1 cellular context compared by ENCODE assay signal in genomic region chr9:86282979-86283535, GRCh38.
A peak's percentile ranks its signal among the peaks of the same experiment; 100 is the strongest.
TF ChIP-seq lines count a peak whose summit lies in the region.

No MANE protein-coding gene starts in this region.

TF ChIP-seq in HEK293, 187 proteins besides CTCF, POLR2A, EP300 and RAD21 (continued from another document and continues in another):
- no peak for TF ChIP-seq PRDM2 (tag by site-specific recombination; IDR thresholded peaks at IDR 0.05; ENCODE audit: borderline replicate concordance)
- TF ChIP-seq ZNF311 (tag by site-specific recombination; IDR thresholded peaks at IDR 0.05; ENCODE audit: borderline replicate concordance) = no peak
- TF ChIP-seq ZXDB (tag by site-specific recombination; IDR thresholded peaks at IDR 0.05) = peak; percentile 16; the same call in 1 of the 2 replicates
- no peak for TF ChIP-seq ZNF488 (tag by site-specific recombination; IDR thresholded peaks at IDR 0.05)
- no peak for TF ChIP-seq WT1 (tag by site-specific recombination; IDR thresholded peaks at IDR 0.05)
- no peak for TF ChIP-seq ZNF398 (tag by site-specific recombination; IDR thresholded peaks at IDR 0.05)
- no peak for TF ChIP-seq ZNF610 (tag by site-specific recombination; IDR thresholded peaks at IDR 0.05; ENCODE audit: borderline replicate concordance)
- no peak for TF ChIP-seq ZNF621 (tag by site-specific recombination; IDR thresholded peaks at IDR 0.05)
- TF ChIP-seq ZNF138 (tag by site-specific recombination; IDR thresholded peaks at IDR 0.05; ENCODE audit: borderline replicate concordance) = no peak
- TF ChIP-seq, protein P1, sequence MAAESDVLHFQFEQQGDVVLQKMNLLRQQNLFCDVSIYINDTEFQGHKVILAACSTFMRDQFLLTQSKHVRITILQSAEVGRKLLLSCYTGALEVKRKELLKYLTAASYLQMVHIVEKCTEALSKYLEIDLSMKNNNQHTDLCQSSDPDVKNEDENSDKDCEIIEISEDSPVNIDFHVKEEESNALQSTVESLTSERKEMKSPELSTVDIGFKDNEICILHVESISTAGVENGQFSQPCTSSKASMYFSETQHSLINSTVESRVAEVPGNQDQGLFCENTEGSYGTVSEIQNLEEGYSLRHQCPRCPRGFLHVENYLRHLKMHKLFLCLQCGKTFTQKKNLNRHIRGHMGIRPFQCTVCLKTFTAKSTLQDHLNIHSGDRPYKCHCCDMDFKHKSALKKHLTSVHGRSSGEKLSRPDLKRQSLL (tag by site-specific recombination; IDR thresholded peaks at IDR 0.05) = no peak
- TF ChIP-seq SCRT2 (tag by site-specific recombination; IDR thresholded peaks at IDR 0.05) = peak; percentile 54
- TF ChIP-seq ZIC2 (tag by site-specific recombination; IDR thresholded peaks at IDR 0.05) = 0 out of 2 replicates have a peak, but pooled peaks have one; percentile 12
- TF ChIP-seq ZNF169 (tag by site-specific recombination; IDR thresholded peaks at IDR 0.05) = no peak
- TF ChIP-seq, protein P2, sequence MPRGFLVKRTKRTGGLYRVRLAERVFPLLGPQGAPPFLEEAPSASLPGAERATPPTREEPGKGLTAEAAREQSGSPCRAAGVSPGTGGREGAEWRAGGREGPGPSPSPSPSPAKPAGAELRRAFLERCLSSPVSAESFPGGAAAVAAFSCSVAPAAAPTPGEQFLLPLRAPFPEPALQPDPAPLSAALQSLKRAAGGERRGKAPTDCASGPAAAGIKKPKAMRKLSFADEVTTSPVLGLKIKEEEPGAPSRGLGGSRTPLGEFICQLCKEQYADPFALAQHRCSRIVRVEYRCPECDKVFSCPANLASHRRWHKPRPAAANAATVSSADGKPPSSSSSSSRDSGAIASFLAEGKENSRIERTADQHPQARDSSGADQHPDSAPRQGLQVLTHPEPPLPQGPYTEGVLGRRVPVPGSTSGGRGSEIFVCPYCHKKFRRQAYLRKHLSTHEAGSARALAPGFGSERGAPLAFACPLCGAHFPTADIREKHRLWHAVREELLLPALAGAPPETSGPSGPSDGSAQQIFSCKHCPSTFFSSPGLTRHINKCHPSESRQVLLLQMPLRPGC (tag by site-specific recombination; IDR thresholded peaks at IDR 0.05) = no peak
- TF ChIP-seq, protein P3, sequence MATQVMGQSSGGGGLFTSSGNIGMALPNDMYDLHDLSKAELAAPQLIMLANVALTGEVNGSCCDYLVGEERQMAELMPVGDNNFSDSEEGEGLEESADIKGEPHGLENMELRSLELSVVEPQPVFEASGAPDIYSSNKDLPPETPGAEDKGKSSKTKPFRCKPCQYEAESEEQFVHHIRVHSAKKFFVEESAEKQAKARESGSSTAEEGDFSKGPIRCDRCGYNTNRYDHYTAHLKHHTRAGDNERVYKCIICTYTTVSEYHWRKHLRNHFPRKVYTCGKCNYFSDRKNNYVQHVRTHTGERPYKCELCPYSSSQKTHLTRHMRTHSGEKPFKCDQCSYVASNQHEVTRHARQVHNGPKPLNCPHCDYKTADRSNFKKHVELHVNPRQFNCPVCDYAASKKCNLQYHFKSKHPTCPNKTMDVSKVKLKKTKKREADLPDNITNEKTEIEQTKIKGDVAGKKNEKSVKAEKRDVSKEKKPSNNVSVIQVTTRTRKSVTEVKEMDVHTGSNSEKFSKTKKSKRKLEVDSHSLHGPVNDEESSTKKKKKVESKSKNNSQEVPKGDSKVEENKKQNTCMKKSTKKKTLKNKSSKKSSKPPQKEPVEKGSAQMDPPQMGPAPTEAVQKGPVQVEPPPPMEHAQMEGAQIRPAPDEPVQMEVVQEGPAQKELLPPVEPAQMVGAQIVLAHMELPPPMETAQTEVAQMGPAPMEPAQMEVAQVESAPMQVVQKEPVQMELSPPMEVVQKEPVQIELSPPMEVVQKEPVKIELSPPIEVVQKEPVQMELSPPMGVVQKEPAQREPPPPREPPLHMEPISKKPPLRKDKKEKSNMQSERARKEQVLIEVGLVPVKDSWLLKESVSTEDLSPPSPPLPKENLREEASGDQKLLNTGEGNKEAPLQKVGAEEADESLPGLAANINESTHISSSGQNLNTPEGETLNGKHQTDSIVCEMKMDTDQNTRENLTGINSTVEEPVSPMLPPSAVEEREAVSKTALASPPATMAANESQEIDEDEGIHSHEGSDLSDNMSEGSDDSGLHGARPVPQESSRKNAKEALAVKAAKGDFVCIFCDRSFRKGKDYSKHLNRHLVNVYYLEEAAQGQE (tag by site-specific recombination; IDR thresholded peaks at IDR 0.05) = peak; percentile 74
- no peak for TF ChIP-seq ZNF514 (tag by site-specific recombination; IDR thresholded peaks at IDR 0.05)
- 0 out of 2 replicates have a peak, but pooled peaks have one; percentile 7 for TF ChIP-seq ZNF561 (tag by site-specific recombination; IDR thresholded peaks at IDR 0.05; ENCODE audit: borderline replicate concordance)
- no peak for TF ChIP-seq ZNF132 (tag by site-specific recombination; IDR thresholded peaks at IDR 0.05; ENCODE audit: borderline replicate concordance)
- no peak for TF ChIP-seq ZNF350 (tag by site-specific recombination; IDR thresholded peaks at IDR 0.05)
- TF ChIP-seq ZNF670 (tag by site-specific recombination; IDR thresholded peaks at IDR 0.05; ENCODE audit: low read depth) = no peak
- no peak for TF ChIP-seq ZNF580 (tag by site-specific recombination; IDR thresholded peaks at IDR 0.05)
- TF ChIP-seq ZNF157 (tag by site-specific recombination; IDR thresholded peaks at IDR 0.05) = no peak
- TF ChIP-seq, protein P4, sequence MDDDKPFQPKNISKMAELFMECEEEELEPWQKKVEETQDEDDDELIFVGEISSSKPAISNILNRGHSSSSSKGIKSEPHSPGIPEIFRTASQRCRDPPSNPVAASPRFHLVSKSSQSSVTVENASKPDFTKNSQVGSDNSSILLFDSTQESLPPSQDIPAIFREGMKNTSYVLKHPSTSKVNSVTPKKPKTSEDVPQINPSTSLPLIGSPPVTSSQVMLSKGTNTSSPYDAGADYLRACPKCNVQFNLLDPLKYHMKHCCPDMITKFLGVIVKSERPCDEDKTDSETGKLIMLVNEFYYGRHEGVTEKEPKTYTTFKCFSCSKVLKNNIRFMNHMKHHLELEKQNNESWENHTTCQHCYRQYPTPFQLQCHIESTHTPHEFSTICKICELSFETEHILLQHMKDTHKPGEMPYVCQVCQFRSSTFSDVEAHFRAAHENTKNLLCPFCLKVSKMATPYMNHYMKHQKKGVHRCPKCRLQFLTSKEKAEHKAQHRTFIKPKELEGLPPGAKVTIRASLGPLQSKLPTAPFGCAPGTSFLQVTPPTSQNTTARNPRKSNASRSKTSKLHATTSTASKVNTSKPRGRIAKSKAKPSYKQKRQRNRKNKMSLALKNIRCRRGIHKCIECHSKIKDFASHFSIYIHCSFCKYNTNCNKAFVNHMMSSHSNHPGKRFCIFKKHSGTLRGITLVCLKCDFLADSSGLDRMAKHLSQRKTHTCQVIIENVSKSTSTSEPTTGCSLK (tag by site-specific recombination; IDR thresholded peaks at IDR 0.05) = no peak
- TF ChIP-seq KLF7 (tag by site-specific recombination; IDR thresholded peaks at IDR 0.05; ENCODE audit: borderline replicate concordance) = no peak
- TF ChIP-seq ZNF776 (tag by site-specific recombination; IDR thresholded peaks at IDR 0.05; ENCODE audit: borderline replicate concordance) = no peak
- TF ChIP-seq ZNF560 (tag by site-specific recombination; IDR thresholded peaks at IDR 0.05; ENCODE audit: borderline replicate concordance) = no peak
- TF ChIP-seq TRIM28 (IDR thresholded peaks at IDR 0.05; ENCODE audit: borderline replicate concordance, low read length) = peak; percentile 83
- 0 out of 2 replicates have a peak, but pooled peaks have one; percentile 78 for TF ChIP-seq ZNF391 (tag by site-specific recombination; IDR thresholded peaks at IDR 0.05; ENCODE audit: borderline replicate concordance, low read depth)
- no peak for TF ChIP-seq ATF2 (tag by site-specific recombination; IDR thresholded peaks at IDR 0.05; ENCODE audit: low read depth)
- 0 out of 2 replicates have a peak, but pooled peaks have one; percentile 43 for TF ChIP-seq ZNF660 (tag by site-specific recombination; IDR thresholded peaks at IDR 0.05)
- peak; percentile 76 for TF ChIP-seq ZNF133 (tag by site-specific recombination; IDR thresholded peaks at IDR 0.05)
- no peak for TF ChIP-seq ZNF501 (tag by site-specific recombination; IDR thresholded peaks at IDR 0.05)
- no peak; the same call in 1 of the 2 replicates for TF ChIP-seq OSR2 (tag by site-specific recombination; IDR thresholded peaks at IDR 0.05)
- peak; percentile 34; the same call in 1 of the 2 replicates for TF ChIP-seq ZNF366 (tag by site-specific recombination; conservative IDR thresholded peaks at IDR 0.05)
- TF ChIP-seq ZNF692 (tag by site-specific recombination; IDR thresholded peaks at IDR 0.05) = 0 out of 2 replicates have a peak, but pooled peaks have one; percentile 14
- no peak for TF ChIP-seq ZBTB7A (tag by site-specific recombination; IDR thresholded peaks at IDR 0.05; ENCODE audit: low read depth)
- TF ChIP-seq KLF8 (tag by site-specific recombination; IDR thresholded peaks at IDR 0.05) = no peak; the same call in 1 of the 2 replicates
- no peak for TF ChIP-seq ZNF174 (tag by site-specific recombination; IDR thresholded peaks at IDR 0.05)
- TF ChIP-seq ZNF837 (tag by site-specific recombination; IDR thresholded peaks at IDR 0.05) = no peak
